Comparison of ENCODE assay signal across 1 cellular context in genomic region chr15:34223904-34224596, GRCh38.
TF ChIP-seq lines count a peak whose summit lies in the region.

No MANE protein-coding gene starts in this region.

TF ChIP-seq in WTC11, 78 proteins besides CTCF, POLR2A, EP300 and RAD21 (continued from another document):
- TF ChIP-seq ZNF512 (CRISPR knock-in tag; IDR thresholded peaks at IDR 0.05; ENCODE audit: borderline replicate concordance) (no peak), HMGA2 (CRISPR knock-in tag; IDR thresholded peaks at IDR 0.05) (no peak), IRF1 (CRISPR knock-in tag; IDR thresholded peaks at IDR 0.05) (no peak), FOXJ3 (CRISPR knock-in tag; IDR thresholded peaks at IDR 0.05; ENCODE audit: borderline replicate concordance) (no peak), FOXP1 (CRISPR knock-in tag; IDR thresholded peaks at IDR 0.05; ENCODE audit: borderline replicate concordance) (no peak), ZNF219 (CRISPR knock-in tag; IDR thresholded peaks at IDR 0.05; ENCODE audit: borderline replicate concordance) (no peak), TEAD1 (CRISPR knock-in tag; IDR thresholded peaks at IDR 0.05) (no peak), JUN (CRISPR knock-in tag; IDR thresholded peaks at IDR 0.05) (no peak)
